In the genomic region with DNA sequence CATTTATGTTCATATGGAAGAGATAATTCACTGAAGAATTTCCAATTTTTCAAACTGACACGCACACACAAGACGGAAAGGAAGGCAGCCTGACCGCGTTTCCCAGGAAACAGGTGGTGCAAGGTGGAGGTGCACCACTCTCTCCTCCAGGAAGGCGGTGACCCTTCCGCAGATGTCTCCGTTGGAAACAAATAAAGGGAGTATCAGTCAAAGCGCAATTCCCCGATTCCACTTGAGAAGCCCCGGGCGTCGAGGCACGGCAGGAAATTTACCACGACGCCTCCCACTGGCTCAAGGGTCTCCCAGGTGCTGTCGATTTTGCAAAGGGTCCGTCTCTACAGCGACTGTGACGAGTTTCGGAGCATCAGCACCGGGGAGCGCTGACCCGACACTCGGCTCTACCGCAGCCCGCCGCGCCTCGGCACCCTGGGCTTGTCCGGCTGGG, we compare ENCODE assay signal across 1 cellular context.
TF ChIP-seq lines count a peak whose summit lies in the region.

No MANE protein-coding gene starts in this region.

TF ChIP-seq in GM23338, 12 proteins besides CTCF, POLR2A, EP300 and RAD21 (continued from another document):
- TF ChIP-seq, protein P1, sequence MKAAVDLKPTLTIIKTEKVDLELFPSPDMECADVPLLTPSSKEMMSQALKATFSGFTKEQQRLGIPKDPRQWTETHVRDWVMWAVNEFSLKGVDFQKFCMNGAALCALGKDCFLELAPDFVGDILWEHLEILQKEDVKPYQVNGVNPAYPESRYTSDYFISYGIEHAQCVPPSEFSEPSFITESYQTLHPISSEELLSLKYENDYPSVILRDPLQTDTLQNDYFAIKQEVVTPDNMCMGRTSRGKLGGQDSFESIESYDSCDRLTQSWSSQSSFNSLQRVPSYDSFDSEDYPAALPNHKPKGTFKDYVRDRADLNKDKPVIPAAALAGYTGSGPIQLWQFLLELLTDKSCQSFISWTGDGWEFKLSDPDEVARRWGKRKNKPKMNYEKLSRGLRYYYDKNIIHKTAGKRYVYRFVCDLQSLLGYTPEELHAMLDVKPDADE (IDR thresholded peaks at IDR 0.05) = no peak
- no peak for TF ChIP-seq EZH2 (IDR thresholded peaks at IDR 0.05; ENCODE audit: low read depth, unreplicated experiment)
- TF ChIP-seq, protein P2, sequence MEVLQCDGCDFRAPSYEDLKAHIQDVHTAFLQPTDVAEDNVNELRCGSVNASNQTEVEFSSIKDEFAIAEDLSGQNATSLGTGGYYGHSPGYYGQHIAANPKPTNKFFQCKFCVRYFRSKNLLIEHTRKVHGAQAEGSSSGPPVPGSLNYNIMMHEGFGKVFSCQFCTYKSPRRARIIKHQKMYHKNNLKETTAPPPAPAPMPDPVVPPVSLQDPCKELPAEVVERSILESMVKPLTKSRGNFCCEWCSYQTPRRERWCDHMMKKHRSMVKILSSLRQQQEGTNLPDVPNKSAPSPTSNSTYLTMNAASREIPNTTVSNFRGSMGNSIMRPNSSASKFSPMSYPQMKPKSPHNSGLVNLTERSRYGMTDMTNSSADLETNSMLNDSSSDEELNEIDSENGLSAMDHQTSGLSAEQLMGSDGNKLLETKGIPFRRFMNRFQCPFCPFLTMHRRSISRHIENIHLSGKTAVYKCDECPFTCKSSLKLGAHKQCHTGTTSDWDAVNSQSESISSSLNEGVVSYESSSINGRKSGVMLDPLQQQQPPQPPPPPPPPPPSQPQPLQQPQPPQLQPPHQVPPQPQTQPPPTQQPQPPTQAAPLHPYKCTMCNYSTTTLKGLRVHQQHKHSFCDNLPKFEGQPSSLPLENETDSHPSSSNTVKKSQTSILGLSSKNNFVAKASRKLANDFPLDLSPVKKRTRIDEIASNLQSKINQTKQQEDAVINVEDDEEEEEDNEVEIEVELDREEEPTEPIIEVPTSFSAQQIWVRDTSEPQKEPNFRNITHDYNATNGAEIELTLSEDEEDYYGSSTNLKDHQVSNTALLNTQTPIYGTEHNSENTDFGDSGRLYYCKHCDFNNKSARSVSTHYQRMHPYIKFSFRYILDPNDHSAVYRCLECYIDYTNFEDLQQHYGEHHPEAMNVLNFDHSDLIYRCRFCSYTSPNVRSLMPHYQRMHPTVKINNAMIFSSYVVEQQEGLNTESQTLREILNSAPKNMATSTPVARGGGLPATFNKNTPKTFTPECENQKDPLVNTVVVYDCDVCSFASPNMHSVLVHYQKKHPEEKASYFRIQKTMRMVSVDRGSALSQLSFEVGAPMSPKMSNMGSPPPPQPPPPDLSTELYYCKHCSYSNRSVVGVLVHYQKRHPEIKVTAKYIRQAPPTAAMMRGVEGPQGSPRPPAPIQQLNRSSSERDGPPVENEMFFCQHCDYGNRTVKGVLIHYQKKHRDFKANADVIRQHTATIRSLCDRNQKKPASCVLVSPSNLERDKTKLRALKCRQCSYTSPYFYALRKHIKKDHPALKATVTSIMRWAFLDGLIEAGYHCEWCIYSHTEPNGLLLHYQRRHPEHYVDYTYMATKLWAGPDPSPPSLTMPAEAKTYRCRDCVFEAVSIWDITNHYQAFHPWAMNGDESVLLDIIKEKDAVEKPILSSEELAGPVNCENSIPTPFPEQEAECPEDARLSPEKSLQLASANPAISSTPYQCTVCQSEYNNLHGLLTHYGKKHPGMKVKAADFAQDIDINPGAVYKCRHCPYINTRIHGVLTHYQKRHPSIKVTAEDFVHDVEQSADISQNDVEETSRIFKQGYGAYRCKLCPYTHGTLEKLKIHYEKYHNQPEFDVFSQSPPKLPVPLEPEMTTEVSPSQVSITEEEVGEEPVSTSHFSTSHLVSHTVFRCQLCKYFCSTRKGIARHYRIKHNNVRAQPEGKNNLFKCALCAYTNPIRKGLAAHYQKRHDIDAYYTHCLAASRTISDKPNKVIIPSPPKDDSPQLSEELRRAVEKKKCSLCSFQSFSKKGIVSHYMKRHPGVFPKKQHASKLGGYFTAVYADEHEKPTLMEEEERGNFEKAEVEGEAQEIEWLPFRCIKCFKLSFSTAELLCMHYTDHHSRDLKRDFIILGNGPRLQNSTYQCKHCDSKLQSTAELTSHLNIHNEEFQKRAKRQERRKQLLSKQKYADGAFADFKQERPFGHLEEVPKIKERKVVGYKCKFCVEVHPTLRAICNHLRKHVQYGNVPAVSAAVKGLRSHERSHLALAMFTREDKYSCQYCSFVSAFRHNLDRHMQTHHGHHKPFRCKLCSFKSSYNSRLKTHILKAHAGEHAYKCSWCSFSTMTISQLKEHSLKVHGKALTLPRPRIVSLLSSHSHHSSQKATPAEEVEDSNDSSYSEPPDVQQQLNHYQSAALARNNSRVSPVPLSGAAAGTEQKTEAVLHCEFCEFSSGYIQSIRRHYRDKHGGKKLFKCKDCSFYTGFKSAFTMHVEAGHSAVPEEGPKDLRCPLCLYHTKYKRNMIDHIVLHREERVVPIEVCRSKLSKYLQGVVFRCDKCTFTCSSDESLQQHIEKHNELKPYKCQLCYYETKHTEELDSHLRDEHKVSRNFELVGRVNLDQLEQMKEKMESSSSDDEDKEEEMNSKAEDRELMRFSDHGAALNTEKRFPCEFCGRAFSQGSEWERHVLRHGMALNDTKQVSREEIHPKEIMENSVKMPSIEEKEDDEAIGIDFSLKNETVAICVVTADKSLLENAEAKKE (CRISPR knock-in tag; IDR thresholded peaks at IDR 0.05) = no peak
- no peak for TF ChIP-seq STAT1 (IDR thresholded peaks at IDR 0.05; ENCODE audit: unreplicated experiment)
- TF ChIP-seq ZNF331 (CRISPR knock-in tag; IDR thresholded peaks at IDR 0.05; ENCODE audit: low read depth) = no peak
- no peak for TF ChIP-seq NANOG (IDR thresholded peaks at IDR 0.05; ENCODE audit: borderline replicate concordance)
